Comparison of ENCODE assay signal across 1 cellular context in genomic region chr17:42566873-42567573, GRCh38.
TF ChIP-seq lines count a peak whose summit lies in the region.

Gene MLX, plus strand, starts transcription at chr17:42567100. Its CDS starts 25 bp downstream, at chr17:42567125.

TF ChIP-seq in HEK293, 187 proteins besides CTCF, POLR2A, EP300 and RAD21 (continued from another document and continues in another):
- TF ChIP-seq PRDM2 (tag by site-specific recombination; IDR thresholded peaks at IDR 0.05; ENCODE audit: borderline replicate concordance): peak; percentile 95; the same call in 1 of the 2 replicates
- peak; percentile 88 for TF ChIP-seq ZBTB11 (tag by site-specific recombination; conservative IDR thresholded peaks at IDR 0.05; ENCODE audit: low read depth)
- no peak for TF ChIP-seq ZNF274 (IDR thresholded peaks at IDR 0.05; ENCODE audit: low read length)
- TF ChIP-seq ZNF274 (tag by site-specific recombination; IDR thresholded peaks at IDR 0.05; ENCODE audit: borderline replicate concordance): no peak
- no peak for TF ChIP-seq ZNF16 (tag by site-specific recombination; IDR thresholded peaks at IDR 0.05; ENCODE audit: low read depth)
- TF ChIP-seq ZEB2 (tag by site-specific recombination; IDR thresholded peaks at IDR 0.05): peak; percentile 84; the same call in 1 of the 2 replicates
- TF ChIP-seq ZNF423 (tag by site-specific recombination; IDR thresholded peaks at IDR 0.05): peak; percentile 51
- TF ChIP-seq KLF16 (tag by site-specific recombination; IDR thresholded peaks at IDR 0.05): peak; percentile 78
- peak; percentile 53; the same call in 1 of the 2 replicates for TF ChIP-seq KLF9 (tag by site-specific recombination; IDR thresholded peaks at IDR 0.05; ENCODE audit: low read depth)
- TF ChIP-seq ZBTB7A (tag by site-specific recombination; IDR thresholded peaks at IDR 0.05; ENCODE audit: low read depth): peak; percentile 73
- TF ChIP-seq ZNF530 (tag by site-specific recombination; IDR thresholded peaks at IDR 0.05; ENCODE audit: low read depth): no peak
- TF ChIP-seq ZNF596 (tag by site-specific recombination; IDR thresholded peaks at IDR 0.05): 0 out of 2 replicates have a peak, but pooled peaks have one; percentile 19
- TF ChIP-seq KLF8 (tag by site-specific recombination; IDR thresholded peaks at IDR 0.05): peak; percentile 69
- peak; percentile 94 for TF ChIP-seq ZNF335 (tag by site-specific recombination; conservative IDR thresholded peaks at IDR 0.05)
- TF ChIP-seq ZNF521 (tag by site-specific recombination; IDR thresholded peaks at IDR 0.05): no peak
- TF ChIP-seq ZNF792 (tag by site-specific recombination; IDR thresholded peaks at IDR 0.05): no peak
- TF ChIP-seq INSM2 (tag by site-specific recombination; IDR thresholded peaks at IDR 0.05): peak; percentile 38; the same call in 1 of the 2 replicates
- no peak for TF ChIP-seq ZFP69B (tag by site-specific recombination; IDR thresholded peaks at IDR 0.05)
- TF ChIP-seq ZBTB26 (tag by site-specific recombination; optimal IDR thresholded peaks at IDR 0.05): peak; percentile 100
- no peak for TF ChIP-seq ZBTB49 (tag by site-specific recombination; IDR thresholded peaks at IDR 0.05; ENCODE audit: low read depth)
- peak; percentile 29; the same call in 1 of the 2 replicates for TF ChIP-seq ZNF639 (tag by site-specific recombination; IDR thresholded peaks at IDR 0.05)
- peak; percentile 82 for TF ChIP-seq ZBTB8A (tag by site-specific recombination; IDR thresholded peaks at IDR 0.05)
- peak; percentile 82 for TF ChIP-seq ZBTB48 (tag by site-specific recombination; IDR thresholded peaks at IDR 0.05)
- 0 out of 2 replicates have a peak, but pooled peaks have one; percentile 43 for TF ChIP-seq ZNF391 (tag by site-specific recombination; IDR thresholded peaks at IDR 0.05; ENCODE audit: borderline replicate concordance, low read depth)
- TF ChIP-seq PATZ1 (tag by site-specific recombination; IDR thresholded peaks at IDR 0.05): peak; percentile 91
- TF ChIP-seq ZNF394 (tag by site-specific recombination; IDR thresholded peaks at IDR 0.05; ENCODE audit: borderline replicate concordance): no peak; the same call in 1 of the 2 replicates
- no peak; the same call in 1 of the 2 replicates for TF ChIP-seq FEZF1 (tag by site-specific recombination; IDR thresholded peaks at IDR 0.05)
- TF ChIP-seq ZNF843 (tag by site-specific recombination; IDR thresholded peaks at IDR 0.05): peak; percentile 17; the same call in 1 of the 2 replicates
- peak; percentile 69 for TF ChIP-seq ZNF692 (tag by site-specific recombination; IDR thresholded peaks at IDR 0.05)
- TF ChIP-seq ZBTB21 (tag by site-specific recombination; IDR thresholded peaks at IDR 0.05): no peak; the same call in 1 of the 2 replicates
- peak; percentile 58; the same call in 1 of the 2 replicates for TF ChIP-seq ZFP37 (tag by site-specific recombination; IDR thresholded peaks at IDR 0.05)
- TF ChIP-seq WT1 (tag by site-specific recombination; IDR thresholded peaks at IDR 0.05): peak; percentile 54; the same call in 1 of the 2 replicates
- TF ChIP-seq ZNF214 (tag by site-specific recombination; IDR thresholded peaks at IDR 0.05; ENCODE audit: borderline replicate concordance): no peak
- peak; percentile 98 for TF ChIP-seq KLF17 (tag by site-specific recombination; IDR thresholded peaks at IDR 0.05)
- TF ChIP-seq REPIN1 (tag by site-specific recombination; IDR thresholded peaks at IDR 0.05; ENCODE audit: low read depth): 0 out of 2 replicates have a peak, but pooled peaks have one; percentile 70
- no peak for TF ChIP-seq ZNF670 (tag by site-specific recombination; IDR thresholded peaks at IDR 0.05; ENCODE audit: low read depth)
